ENCODE assay signal across 8 cellular contexts in the genomic region with DNA sequence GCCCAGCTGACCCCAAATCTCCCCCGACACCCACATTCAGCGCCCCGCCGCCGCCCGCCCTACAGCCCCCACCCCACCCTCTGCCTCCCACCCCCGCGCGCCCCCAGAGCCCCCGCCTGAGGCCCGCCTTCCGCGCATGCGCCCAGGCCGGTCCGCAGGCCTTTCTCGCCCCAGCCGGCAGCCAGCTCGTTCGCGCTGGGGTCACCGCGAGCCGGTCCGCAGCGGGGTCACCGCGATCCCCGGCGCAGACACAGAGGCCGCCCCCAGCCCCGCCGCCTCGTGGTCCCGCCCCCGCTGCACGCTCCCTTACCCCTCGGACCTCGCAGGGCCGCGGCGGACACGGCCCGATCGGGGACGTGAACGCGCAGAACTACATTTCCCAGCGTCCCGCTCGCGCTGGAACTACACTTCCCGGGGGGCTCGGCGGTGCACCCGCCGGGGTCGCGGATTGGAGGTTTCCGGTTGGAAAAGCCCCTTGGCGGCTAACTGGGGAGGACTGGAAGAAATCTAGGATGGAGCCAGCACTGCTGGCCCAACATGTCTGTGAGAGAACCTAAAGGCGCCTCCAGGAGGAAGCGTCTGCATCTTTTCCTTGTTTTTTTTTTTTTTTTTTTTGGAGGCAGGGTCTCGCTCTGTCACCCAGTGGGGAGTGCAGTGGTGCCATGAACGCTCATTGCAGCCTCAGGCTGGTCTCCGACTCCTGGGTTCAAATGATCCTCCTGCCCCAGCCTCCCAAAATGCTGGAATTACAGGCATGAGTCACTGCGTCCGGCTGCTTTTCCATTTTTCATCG. TPM values are rescaled to one million over a fixed set of nuclear protein-coding genes. Genes with fewer than 3 reads are reported as not detected.
A peak's percentile ranks its signal among the peaks of the same experiment; 100 is the strongest.
DNase-seq lines count a peak whose midpoint lies in the region; ATAC-seq and TF ChIP-seq lines count a peak whose summit lies in the region.

A gene (minus strand): TSS at position 374 of the 793 bp plus-strand sequence. CDS start 10,671 bp downstream, outside the sequence.

- H3K27me3 ChIP-seq in right lobe of liver = no peaks in the 10 kb centered on the region

- 0% methylated on average over 4 of the region's 69 CpGs for WGBS in right lobe of liver (ENCODE audit: insufficient coverage, low coverage, low lambda C conversion rate, missing lambda C conversion rate)

- no peak for TF ChIP-seq CTCF in AG09319 (IDR thresholded peaks at IDR 0.05; ENCODE audit: low read depth, low read length)
- TF ChIP-seq CTCF in right lobe of liver (IDR thresholded peaks at IDR 0.05) = no peak

- H3K9me3 ChIP-seq in right lobe of liver = peaks cover 0 to 12% (median 6%) of the 10 kb centered on the region in 4 donors

- ATAC-seq in GM18909 (IDR thresholded peaks at IDR 0.05; ENCODE audit: poor library complexity, unreplicated experiment) (peak; percentile 94), HG03175 (IDR thresholded peaks at IDR 0.05; ENCODE audit: unreplicated experiment) (peak; percentile 93), right lobe of liver (peak; percentile 93 to 96 (median 95))

- TF ChIP-seq POLR2A in right lobe of liver (IDR thresholded peaks at IDR 0.05) = peak; percentile 42

- H3K27ac ChIP-seq in right lobe of liver = peak within 1 kb of the TSS; percentile 90 to 94 (median 92)

- peak; percentile 71 for DNase-seq in AG09319 (ENCODE audit: extremely low read depth, low read depth)
- DNase-seq in NCI-H460 (ENCODE audit: extremely low read depth, low read depth) = peak; percentile 76
- peak; percentile 86 to 88 for DNase-seq in activated CD4-positive, alpha-beta T cell treated with anti-CD3 and anti-CD28 coated beads, Interleukin-2, amount 50 U/mL, for 48 hours
- peak; percentile 80 to 90 for DNase-seq in dermis microvascular lymphatic vessel endothelial cell (ENCODE audit: low read depth in 2 of 2)
- peak; percentile 90 to 93 (median 92) for DNase-seq in right lobe of liver
- DNase-seq in stimulated activated CD4-positive, alpha-beta T cell treated with anti-CD3 and anti-CD28 coated beads, Interleukin-4, amount 100 ng/mL, for 1 hour = peak; percentile 86

- intact Hi-C loops in right lobe of liver (cut with DNase I) = no loop called here

- H3K4me1 ChIP-seq in right lobe of liver = peaks cover 0 to 7% (median 0%) of the 10 kb centered on the region in 4 donors

- H3K36me3 ChIP-seq in right lobe of liver = no peaks in the 10 kb centered on the region

- peak within 1 kb of the TSS; percentile 80 to 88 (median 87) for H3K4me3 ChIP-seq in right lobe of liver

RNA-seq across cellular contexts. Expression of the gene that starts here (rescaled TPM):
- 12.6 and 17.3 TPM in 2 replicates for total RNA-seq in NCI-H460 (2014; rRNA removed; shearing (Covaris generic))
- polyA plus RNA-seq in NCI-H460 (2014; cell fraction: nucleus; rRNA removed) = 24.9 and 25.0 TPM in 2 replicates
- total RNA-seq in dermis microvascular lymphatic vessel endothelial cell (3.2 and 3.8 TPM in 2 replicates), right lobe of liver (1 to 10 TPM; 2.2 to 7.9 (median 5.7) TPM)

Comparison
In these comparisons a context has a peak if more than half of its experiments do, and no peak if none do; other contexts are left out.
1. Peak in every context shown above with its lines: DNase-seq, ATAC-seq, H3K4me3 ChIP-seq and H3K27ac ChIP-seq.